12 cellular contexts compared by ENCODE assay signal in the genomic region with DNA sequence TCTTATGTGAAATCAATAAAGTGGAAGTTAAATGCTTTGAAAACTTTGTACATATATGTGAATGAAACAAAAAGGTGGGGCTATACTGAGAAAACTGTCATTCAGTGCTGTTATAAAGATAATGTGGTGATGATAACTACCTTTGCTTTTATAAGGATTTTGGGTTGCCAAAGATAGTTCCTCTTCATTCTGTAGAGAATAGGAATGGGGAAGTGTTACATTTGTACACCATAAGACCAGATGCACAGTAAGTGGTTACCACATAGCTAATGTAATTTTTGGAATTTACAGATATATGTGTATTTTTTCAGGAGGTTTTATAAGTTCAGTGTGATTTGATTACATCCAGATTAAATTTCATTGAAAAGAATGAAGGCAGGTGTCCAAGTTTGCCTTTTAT.
"Had no signal": no experiment of that assay in that cellular context is flagged by ENCODE, and none has a peak within 500 bp of the region (broad histone marks: within the 10 kb centered on the region; RNA-seq: fewer than 3 reads in every experiment).

No MANE protein-coding gene starts in this region.

- H3K4me3 Mint-ChIP-seq: activated CD8-positive, alpha-beta T cell treated with anti-CD3 and anti-CD28 coated beads, Interleukin-2, amount 10 ng/mL, durations not matched to agents 7 days and 5 days; activated naive CD8-positive, alpha-beta T cell treated with anti-CD3 and anti-CD28 coated beads, Interleukin-2, amount 10 ng/mL, durations not matched to agents 7 days and 5 days; neural progenitor cell had no signal

- DNase-seq: activated CD4-positive, alpha-beta T cell treated with anti-CD3 and anti-CD28 coated beads for 4 hours; activated CD8-positive, alpha-beta memory T cell treated with anti-CD3 and anti-CD28 coated beads, Interleukin-2, amount 50 U/mL, for 4 hours; activated CD8-positive, alpha-beta T cell treated with anti-CD3 and anti-CD28 coated beads, Interleukin-2, amount 10 ng/mL, durations not matched to agents 7 days and 5 days; activated naive CD8-positive, alpha-beta T cell treated with anti-CD3 and anti-CD28 coated beads, Interleukin-2, amount 10 ng/mL, durations not matched to agents 7 days and 5 days; anterior cingulate cortex; cortex of kidney; effector CD4-positive, alpha-beta T cell; islet precursor cell; midbrain; stimulated activated CD4-positive, alpha-beta T cell treated with anti-CD3 and anti-CD28 coated beads, Interleukin-1b, Interleukin-23, amount 100 ng/mL, for 48 hours; T-helper 9 cell had no signal

- H3K27ac Mint-ChIP-seq: activated CD8-positive, alpha-beta T cell treated with anti-CD3 and anti-CD28 coated beads, Interleukin-2, amount 10 ng/mL, durations not matched to agents 7 days and 5 days; activated naive CD8-positive, alpha-beta T cell treated with anti-CD3 and anti-CD28 coated beads, Interleukin-2, amount 10 ng/mL, durations not matched to agents 7 days and 5 days; neural progenitor cell had no signal

- H3K27me3 Mint-ChIP-seq: activated naive CD8-positive, alpha-beta T cell treated with anti-CD3 and anti-CD28 coated beads, Interleukin-2, amount 10 ng/mL, durations not matched to agents 7 days and 5 days had no signal

- ATAC-seq: activated CD8-positive, alpha-beta T cell treated with anti-CD3 and anti-CD28 coated beads, Interleukin-2, amount 10 ng/mL, durations not matched to agents 7 days and 5 days had no signal

- H3K4me1 Mint-ChIP-seq: neural progenitor cell had no signal

- H3K9me3 Mint-ChIP-seq: activated naive CD8-positive, alpha-beta T cell treated with anti-CD3 and anti-CD28 coated beads, Interleukin-2, amount 10 ng/mL, durations not matched to agents 7 days and 5 days; neural progenitor cell had no signal
